Comparison of ENCODE assay signal across 22 cellular contexts in the genomic region with DNA sequence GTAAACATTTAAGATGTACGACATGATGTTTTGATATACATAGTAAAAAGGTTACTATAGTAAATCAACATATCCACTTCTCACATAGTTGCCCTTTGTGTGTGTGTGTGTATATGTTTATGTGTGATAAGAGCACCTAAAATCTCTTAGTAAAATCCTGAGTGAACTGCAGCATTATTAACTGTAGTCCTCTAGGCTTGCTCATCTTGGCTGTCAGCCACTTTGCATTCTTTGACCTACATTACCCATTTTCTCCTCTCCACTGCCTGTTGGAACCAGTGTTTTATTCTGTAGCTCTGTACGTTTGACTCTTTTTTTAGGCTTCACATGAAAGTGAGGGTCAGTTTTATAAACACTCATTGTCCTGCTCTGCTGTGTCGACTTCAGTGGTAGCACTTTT.
"Had no signal": no experiment of that assay in that cellular context is flagged by ENCODE, and none has a peak within 500 bp of the region (broad histone marks: within the 10 kb centered on the region; RNA-seq: fewer than 3 reads in every experiment).

No MANE protein-coding gene starts in this region.

- H3K4me1 ChIP-seq: Peyer's patch, SJSA1 had no signal

- H3K9me3 ChIP-seq: Peyer's patch, SJSA1 had no signal

- H3K27ac ChIP-seq: Peyer's patch, RWPE1, SJSA1, VCaP had no signal

- H3K27me3 Mint-ChIP-seq: activated CD4-positive, alpha-beta T cell treated with anti-CD3 and anti-CD28 coated beads, Interleukin-2, amount 10 ng/mL, durations not matched to agents 7 days and 5 days; activated CD8-positive, alpha-beta T cell treated with anti-CD3 and anti-CD28 coated beads for 36 hours; activated naive CD4-positive, alpha-beta T cell treated with anti-CD3 and anti-CD28 coated beads, Interleukin-2, amount 10 ng/mL, durations not matched to agents 7 days and 5 days; activated naive CD8-positive, alpha-beta T cell treated with anti-CD3 and anti-CD28 coated beads for 36 hours; T-cell had no signal

- H3K4me1 Mint-ChIP-seq: activated CD4-positive, alpha-beta T cell treated with anti-CD3 and anti-CD28 coated beads, Interleukin-2, amount 10 ng/mL, durations not matched to agents 7 days and 5 days; activated naive CD4-positive, alpha-beta T cell treated with anti-CD3 and anti-CD28 coated beads, Interleukin-2, amount 10 ng/mL, durations not matched to agents 7 days and 5 days; T-cell had no signal

- H3K9me3 Mint-ChIP-seq: activated CD8-positive, alpha-beta T cell treated with anti-CD3 and anti-CD28 coated beads for 36 hours; activated naive CD4-positive, alpha-beta T cell treated with anti-CD3 and anti-CD28 coated beads, Interleukin-2, amount 10 ng/mL, durations not matched to agents 7 days and 5 days; activated naive CD8-positive, alpha-beta T cell treated with anti-CD3 and anti-CD28 coated beads for 36 hours; activated T-cell treated with anti-CD3 and anti-CD28 coated beads, Interleukin-2, amount 50 U/mL, for 72 hours; activated T-helper 2 cell treated with anti-CD3 and anti-CD28 coated beads, Interferon-gamma antibody, Interleukin-2, Interleukin-4, amounts not matched to agents 10 μg/mL and 5 μg/mL and 100 μg/mL, durations not matched to agents 14 hours and 24 hours and 36 hours; T-cell had no signal

- H3K36me3 ChIP-seq: SJSA1 had no signal

- H3K4me3 ChIP-seq: Peyer's patch, SJSA1 had no signal

- ATAC-seq: activated CD8-positive, alpha-beta T cell treated with anti-CD3 and anti-CD28 coated beads for 36 hours; activated T-cell treated with anti-CD3 and anti-CD28 coated beads, Interleukin-2, amount 50 U/mL, for 72 hours; T-cell had no signal

- H3K27me3 ChIP-seq: Peyer's patch, SJSA1 had no signal

- DNase-seq: activated CD4-positive, alpha-beta T cell treated with anti-CD3 and anti-CD28 coated beads, Interleukin-2, amount 10 ng/mL, durations not matched to agents 7 days and 5 days; activated CD4-positive, CD25-positive, alpha-beta regulatory T cell; activated CD8-positive, alpha-beta memory T cell treated with anti-CD3 and anti-CD28 coated beads, Interleukin-2, amount 50 U/mL, for 4 hours; activated CD8-positive, alpha-beta T cell treated with anti-CD3 and anti-CD28 coated beads for 36 hours; activated gamma-delta T cell treated with Interleukin-2 at 50 U/mL for 16 hours; activated naive CD4-positive, alpha-beta T cell treated with anti-CD3 and anti-CD28 coated beads, Interleukin-2, amount 10 ng/mL, durations not matched to agents 7 days and 5 days; activated naive CD8-positive, alpha-beta T cell treated with anti-CD3 and anti-CD28 coated beads for 36 hours; activated T-cell treated with anti-CD3 and anti-CD28 coated beads, Interleukin-2, amount 50 U/mL, for 72 hours; aorta; central memory CD4-positive, alpha-beta T cell; NCI-H1048; NCI-H146; NCI-H187 treated with DMSO at 0.1 percent for 48 hours; NCI-H2081 treated with DMSO at 0.1 percent for 48 hours; NCI-H524; Peyer's patch; Right ventricle myocardium superior; T-cell had no signal

- H3K27ac Mint-ChIP-seq: activated CD4-positive, alpha-beta T cell treated with anti-CD3 and anti-CD28 coated beads, Interleukin-2, amount 10 ng/mL, durations not matched to agents 7 days and 5 days; activated CD8-positive, alpha-beta T cell treated with anti-CD3 and anti-CD28 coated beads for 36 hours; activated naive CD4-positive, alpha-beta T cell treated with anti-CD3 and anti-CD28 coated beads, Interleukin-2, amount 10 ng/mL, durations not matched to agents 7 days and 5 days; activated naive CD8-positive, alpha-beta T cell treated with anti-CD3 and anti-CD28 coated beads for 36 hours; activated T-cell treated with anti-CD3 and anti-CD28 coated beads, Interleukin-2, amount 50 U/mL, for 72 hours; activated T-helper 2 cell treated with anti-CD3 and anti-CD28 coated beads, Interferon-gamma antibody, Interleukin-2, Interleukin-4, amounts not matched to agents 10 μg/mL and 5 μg/mL and 100 μg/mL, durations not matched to agents 14 hours and 24 hours and 36 hours; T-cell had no signal

- H3K4me3 Mint-ChIP-seq: activated CD4-positive, alpha-beta T cell treated with anti-CD3 and anti-CD28 coated beads, Interleukin-2, amount 10 ng/mL, durations not matched to agents 7 days and 5 days; activated CD8-positive, alpha-beta T cell treated with anti-CD3 and anti-CD28 coated beads for 36 hours; activated naive CD4-positive, alpha-beta T cell treated with anti-CD3 and anti-CD28 coated beads, Interleukin-2, amount 10 ng/mL, durations not matched to agents 7 days and 5 days; activated naive CD8-positive, alpha-beta T cell treated with anti-CD3 and anti-CD28 coated beads for 36 hours; activated T-cell treated with anti-CD3 and anti-CD28 coated beads, Interleukin-2, amount 50 U/mL, for 72 hours; T-cell had no signal
